In the genomic region with DNA sequence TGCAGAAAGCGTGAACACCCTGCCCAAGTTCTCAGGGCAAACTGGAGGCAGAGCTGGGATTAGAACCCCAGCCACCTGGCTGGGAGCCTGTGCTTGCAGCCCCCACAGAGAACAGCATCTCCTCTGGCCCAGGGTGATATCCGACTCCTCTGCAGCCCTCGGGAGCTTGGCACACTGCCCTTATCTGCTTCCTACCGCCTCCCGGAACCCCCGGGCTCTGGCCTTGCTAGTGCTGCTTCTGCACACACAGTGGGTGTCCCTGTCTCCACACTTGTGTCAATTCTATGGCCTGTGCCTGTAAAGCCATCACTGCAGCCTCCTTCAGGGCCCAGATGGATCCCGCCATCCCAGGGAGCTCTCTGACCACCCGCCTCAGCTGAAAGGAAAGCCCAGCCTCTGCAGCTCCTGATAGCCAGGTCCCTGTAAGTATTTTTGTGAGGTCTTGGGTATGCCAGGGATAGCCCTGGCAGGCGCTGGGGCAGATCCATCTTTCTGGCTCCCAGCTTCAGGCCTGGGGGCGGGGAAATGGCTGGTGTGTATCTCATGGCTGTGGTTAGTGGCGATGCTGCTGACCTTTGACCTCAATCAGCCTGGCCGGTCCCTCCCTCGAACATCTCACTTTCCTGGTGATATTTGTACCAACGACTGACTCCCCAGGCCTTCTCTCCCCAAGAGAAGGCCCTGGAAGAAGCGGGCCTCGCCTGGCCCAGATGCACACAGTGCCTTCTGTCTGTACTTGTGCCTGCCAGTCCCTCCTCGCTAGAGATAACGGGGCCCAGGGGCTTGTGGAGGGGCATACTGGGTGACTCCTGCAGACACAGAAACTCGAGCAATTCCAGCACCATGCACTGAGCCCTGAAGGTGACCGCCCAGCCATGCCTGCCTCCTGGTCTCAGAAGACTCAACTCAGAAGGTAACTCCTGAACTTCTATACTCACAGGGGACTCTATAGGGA, we compare ENCODE assay signal across 20 cellular contexts.
DNase-seq lines count a peak whose midpoint lies in the region; ATAC-seq, FAIRE-seq and TF ChIP-seq lines count a peak whose summit lies in the region.
"Had no signal": no experiment of that assay in that cellular context is flagged by ENCODE, and none has a peak within 500 bp of the region (broad histone marks: within the 10 kb centered on the region; RNA-seq: fewer than 3 reads in every experiment).

No MANE protein-coding gene starts in this region.

- H3K9me3 Mint-ChIP-seq in activated CD4-positive, alpha-beta T cell treated with anti-CD3 and anti-CD28 coated beads, Interleukin-2, amount 10 ng/mL, durations not matched to agents 24 days and 14 days: no peaks in the 10 kb centered on the region
- H3K9me3 Mint-ChIP-seq: activated naive CD4-positive, alpha-beta T cell treated with anti-CD3 and anti-CD28 coated beads, Interleukin-2, amount 50 U/mL, for 24 hours; effector memory CD8-positive, alpha-beta T cell; stimulated activated naive CD8-positive, alpha-beta T cell treated with anti-CD3 and anti-CD28 coated beads, Interleukin-15, Interleukin-2, amounts not matched to agents 100 ng/mL and 50 ng/mL, for 24 hours had no signal

- H3K9me3 ChIP-seq in A673 (ENCODE audit: low read depth, low read length, poor library complexity, severe bottlenecking): no peaks in the 10 kb centered on the region
- no peaks in the 10 kb centered on the region for H3K9me3 ChIP-seq in SK-N-SH

- no peak overlapping the region for H3K27ac Mint-ChIP-seq in activated CD4-positive, alpha-beta T cell treated with anti-CD3 and anti-CD28 coated beads, Interleukin-2, amount 10 ng/mL, durations not matched to agents 24 days and 14 days
- H3K27ac Mint-ChIP-seq: activated naive CD4-positive, alpha-beta T cell treated with anti-CD3 and anti-CD28 coated beads, Interleukin-2, amount 50 U/mL, for 24 hours; effector memory CD8-positive, alpha-beta T cell; stimulated activated naive CD8-positive, alpha-beta T cell treated with anti-CD3 and anti-CD28 coated beads, Interleukin-15, Interleukin-2, amounts not matched to agents 100 ng/mL and 50 ng/mL, for 24 hours had no signal

- peak; percentile 9 for ATAC-seq in left lobe of liver
- no peak for ATAC-seq in GM18870 (IDR thresholded peaks at IDR 0.05; ENCODE audit: unreplicated experiment)
- ATAC-seq: effector memory CD8-positive, alpha-beta T cell had no signal

- H3K4me3 Mint-ChIP-seq in activated CD4-positive, alpha-beta T cell treated with anti-CD3 and anti-CD28 coated beads, Interleukin-2, amount 10 ng/mL, durations not matched to agents 24 days and 14 days: no peak overlapping the region
- H3K4me3 Mint-ChIP-seq: activated naive CD4-positive, alpha-beta T cell treated with anti-CD3 and anti-CD28 coated beads, Interleukin-2, amount 50 U/mL, for 24 hours; effector memory CD8-positive, alpha-beta T cell; stimulated activated naive CD8-positive, alpha-beta T cell treated with anti-CD3 and anti-CD28 coated beads, Interleukin-15, Interleukin-2, amounts not matched to agents 100 ng/mL and 50 ng/mL, for 24 hours had no signal

- DNase-seq in A673 (ENCODE audit: low spot score) (peak; percentile 33), HTR-8/SVneo (ENCODE audit: insufficient read length, low spot score) (peak; percentile 34), SK-N-SH (peak; percentile 58), left lobe of liver (ENCODE audit: low spot score) (no peak), NCI-H82 (lab: John Stamatoyannopoulos, UW) (no peak)
- DNase-seq in stimulated activated CD4-positive, alpha-beta T cell treated with anti-CD3 and anti-CD28 coated beads, Interleukin-15, amount 100 ng/mL, for 24 hours: no peak
- no peak for DNase-seq in activated CD4-positive, alpha-beta T cell treated with anti-CD3 and anti-CD28 coated beads, Interleukin-2, amount 10 ng/mL, durations not matched to agents 24 days and 14 days
- DNase-seq: activated CD4-positive, alpha-beta T cell treated with anti-CD3 and anti-CD28 coated beads for 48 hours; effector memory CD8-positive, alpha-beta T cell; hippocampal formation; KG1; NCI-H187 treated with DMSO at 0.1 percent for 48 hours; NK-92 treated with Interleukin-12 subunit alpha and Interleukin-12 subunit beta, amount 100 ng/mL, for 24 hours; stimulated activated CD4-positive, alpha-beta T cell treated with anti-CD3 and anti-CD28 coated beads, Interleukin-12 subunit alpha, Interleukin-12 subunit beta, amount 100 ng/mL, for 4 hours had no signal

- intact Hi-C loops in A673 (cut with micrococcal nuclease; ENCODE audit: unreplicated experiment): no loop called here
- intact Hi-C loops in activated CD4-positive, alpha-beta T cell treated with anti-CD3 and anti-CD28 coated beads, Interleukin-2, amount 10 ng/mL, durations not matched to agents 24 days and 14 days (cut with micrococcal nuclease): no loop called here

- no peaks in the 10 kb centered on the region for H3K36me3 ChIP-seq in A673 (ENCODE audit: insufficient read depth, low read length, poor library complexity, severe bottlenecking)
- H3K36me3 ChIP-seq in SK-N-SH (replicated peaks in 1 of 2; ENCODE audit: control insufficient read depth in 1 of 2, insufficient read depth in 2 of 2, low read length in 1 of 2): peaks cover 0 to 10% of the 10 kb centered on the region in 2 experiments

- H3K79me2 ChIP-seq in SK-N-SH (ENCODE audit: insufficient read depth): no peaks in the 10 kb centered on the region

- H4K20me1 ChIP-seq in SK-N-SH (ENCODE audit: insufficient read depth): no peaks in the 10 kb centered on the region

- no peaks in the 10 kb centered on the region for H3F3A ChIP-seq in SK-N-SH (replicated peaks; ENCODE audit: insufficient read depth)

- H3K9me2 ChIP-seq in SK-N-SH: no peaks in the 10 kb centered on the region

- CTCF ChIA-PET in A673 (lab: Charles Lee): no interaction called here
- CTCF ChIA-PET in SK-N-SH (lab: Yijun Ruan, JAX): interaction anchor here (0.6 to 1.0 kb wide), 3 partner anchors 10 to 180 kb away, joined by 3 to 4 read pairs (median 3); no protein-coding TSS in a partner anchor

- H3K4me2 ChIP-seq in SK-N-SH: no peak overlapping the region

- H3K4me1 ChIP-seq in A673 (ENCODE audit: insufficient read depth, low read length, poor library complexity, severe bottlenecking): no peaks in the 10 kb centered on the region
- H3K4me1 ChIP-seq in SK-N-SH (ENCODE audit: control insufficient read depth in 1 of 2, insufficient read depth in 2 of 2, low read depth in 1 of 2, low read length in 1 of 2): peaks cover 0 to 23% of the 10 kb centered on the region in 2 experiments; a peak in 1 of 4 replicates

- H3K27me3 ChIP-seq in A673 (replicated peaks; ENCODE audit: insufficient read depth, low read depth, low read length, poor library complexity) (no peaks in the 10 kb centered on the region), SK-N-SH (ENCODE audit: insufficient read depth) (no peaks in the 10 kb centered on the region)

- H3K36me3 Mint-ChIP-seq in activated CD4-positive, alpha-beta T cell treated with anti-CD3 and anti-CD28 coated beads, Interleukin-2, amount 10 ng/mL, durations not matched to agents 24 days and 14 days (ENCODE audit: low read depth): no peaks in the 10 kb centered on the region
- H3K36me3 Mint-ChIP-seq: activated naive CD4-positive, alpha-beta T cell treated with anti-CD3 and anti-CD28 coated beads, Interleukin-2, amount 50 U/mL, for 24 hours had no signal

- FAIRE-seq in HTR-8/SVneo (lab: Jason Lieb, UNC): no peak
- FAIRE-seq: GM18507, GM19239 had no signal

- H3K27me3 Mint-ChIP-seq in activated CD4-positive, alpha-beta T cell treated with anti-CD3 and anti-CD28 coated beads, Interleukin-2, amount 10 ng/mL, durations not matched to agents 24 days and 14 days: no peaks in the 10 kb centered on the region
- H3K27me3 Mint-ChIP-seq: activated naive CD4-positive, alpha-beta T cell treated with anti-CD3 and anti-CD28 coated beads, Interleukin-2, amount 50 U/mL, for 24 hours; stimulated activated naive CD8-positive, alpha-beta T cell treated with anti-CD3 and anti-CD28 coated beads, Interleukin-15, Interleukin-2, amounts not matched to agents 100 ng/mL and 50 ng/mL, for 24 hours had no signal

- H3K4me1 Mint-ChIP-seq in activated CD4-positive, alpha-beta T cell treated with anti-CD3 and anti-CD28 coated beads, Interleukin-2, amount 10 ng/mL, durations not matched to agents 24 days and 14 days: no peaks in the 10 kb centered on the region
- H3K4me1 Mint-ChIP-seq: activated naive CD4-positive, alpha-beta T cell treated with anti-CD3 and anti-CD28 coated beads, Interleukin-2, amount 50 U/mL, for 24 hours had no signal

- WGBS in SK-N-SH (ENCODE audit: low lambda C conversion rate): 68% methylated on average over 9 of the region's 20 CpGs

- no TSS peak for BruUV-seq in A673 (replicated peaks; lab: Mats Ljungman, UMichigan)

- TF ChIP-seq EP300 in SK-N-SH (IDR thresholded peaks at IDR 0.05; ENCODE audit: borderline replicate concordance in 1 of 2, low read depth in 1 of 2, low read length in 1 of 2): no peak

- H3K27ac ChIP-seq in A673 (ENCODE audit: low read depth, low read length, poor library complexity, severe bottlenecking): no peak overlapping the region
- peak overlapping the region in 1 of 2 experiments; percentile 34; a peak in 1 of 4 replicates for H3K27ac ChIP-seq in SK-N-SH (ENCODE audit: low read depth in 2 of 2, low read length in 1 of 2)
- H3K27ac ChIP-seq: parathyroid adenoma had no signal

- no peak overlapping the region for H3K4me3 ChIP-seq in A673 (ENCODE audit: low read depth, low read length, poor library complexity, severe bottlenecking)
- no peak overlapping the region for H3K4me3 ChIP-seq in SK-N-SH (ENCODE audit: low read depth in 2 of 2, low read length in 1 of 2)

- no peak for TF ChIP-seq CTCF in A673 (conservative IDR thresholded peaks at IDR 0.05; ENCODE audit: low read depth, low read length)
- TF ChIP-seq CTCF in SK-N-SH (IDR thresholded peaks at IDR 0.05): no peak

- H3K9ac ChIP-seq in SK-N-SH: no peak overlapping the region
- H3K9ac ChIP-seq: parathyroid adenoma had no signal

- POLR2A ChIA-PET in A673 (lab: Charles Lee; ENCODE audit: low non-redundant PET) (no interaction called here), SK-N-SH (lab: Yijun Ruan, JAX) (no interaction called here)

- H2AFZ ChIP-seq in SK-N-SH (ENCODE audit: low read depth): no peak overlapping the region
- H2AFZ ChIP-seq: parathyroid adenoma had no signal

- no peak for TF ChIP-seq RAD21 in SK-N-SH (IDR thresholded peaks at IDR 0.05; ENCODE audit: low read length)

TF ChIP-seq in SK-N-SH, 30 proteins besides CTCF, POLR2A, EP300 and RAD21:
- TF ChIP-seq NFIC (IDR thresholded peaks at IDR 0.05; ENCODE audit: borderline replicate concordance): peak; percentile 25; the same call in 1 of the 2 replicates
- TF ChIP-seq, protein P1, sequence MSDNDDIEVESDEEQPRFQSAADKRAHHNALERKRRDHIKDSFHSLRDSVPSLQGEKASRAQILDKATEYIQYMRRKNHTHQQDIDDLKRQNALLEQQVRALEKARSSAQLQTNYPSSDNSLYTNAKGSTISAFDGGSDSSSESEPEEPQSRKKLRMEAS (IDR thresholded peaks at IDR 0.05; ENCODE audit: low read depth): no peak

Comparison
In these comparisons a context has a peak if more than half of its experiments do, and no peak if none do; other contexts are left out.
1. DNase-seq: peak in A673 (single experiment), HTR-8/SVneo (single experiment) and SK-N-SH (single experiment); none in left lobe of liver (single experiment), stimulated activated CD4-positive, alpha-beta T cell treated with anti-CD3 and anti-CD28 coated beads, Interleukin-15, amount 100 ng/mL, for 24 hours (single experiment), NCI-H82 (single experiment) and activated CD4-positive, alpha-beta T cell treated with anti-CD3 and anti-CD28 coated beads, Interleukin-2, amount 10 ng/mL, durations not matched to agents 24 days and 14 days (single experiment).